In the genomic region with DNA sequence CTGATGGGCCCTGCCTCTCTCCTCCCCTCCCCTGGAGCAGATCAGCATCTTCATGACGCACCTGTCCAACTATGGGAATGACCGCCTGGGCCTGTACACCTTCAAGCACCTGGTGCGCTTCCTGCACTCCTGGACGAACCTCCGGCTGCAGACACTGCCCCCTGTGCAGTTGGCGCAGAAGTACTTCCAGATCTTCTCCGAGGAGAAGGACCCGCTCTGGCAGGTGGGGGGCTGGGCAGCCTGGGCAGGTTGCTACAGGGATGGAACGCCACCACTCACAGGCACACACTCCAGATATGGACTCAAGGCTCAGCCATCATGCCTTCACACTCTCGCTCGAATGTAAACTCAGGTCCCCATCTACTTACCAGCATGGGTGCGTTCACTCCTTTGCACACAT, we compare ENCODE assay signal across 25 cellular contexts. TPM values are rescaled to one million over a fixed set of nuclear protein-coding genes. Genes with fewer than 3 reads are reported as not detected.
DNase-seq lines count a peak whose midpoint lies in the region; ATAC-seq and TF ChIP-seq lines count a peak whose summit lies in the region.
"Had no signal": no experiment of that assay in that cellular context is flagged by ENCODE, and none has a peak within 500 bp of the region (broad histone marks: within the 10 kb centered on the region; RNA-seq: fewer than 3 reads in every experiment).

No MANE protein-coding gene starts in this region.

- H3F3A ChIP-seq in OCI-LY1 (ENCODE audit: insufficient read depth, low read length): no peaks in the 10 kb centered on the region

- TF ChIP-seq POLR2A in right lobe of liver (IDR thresholded peaks at IDR 0.05): no peak

- intact Hi-C loops in right lobe of liver (cut with DNase I): no loop called here

- no peak for ATAC-seq in right lobe of liver
- ATAC-seq: GM23338; K562; natural killer cell; stimulated activated naive CD8-positive, alpha-beta T cell treated with anti-CD3 and anti-CD28 coated beads, Interleukin-15, Interleukin-2, amounts not matched to agents 100 U/mL and 50 U/mL, for 24 hours had no signal

- H3K9ac ChIP-seq in OCI-LY1 (ENCODE audit: low read length): no peak overlapping the region
- no peak overlapping the region for H3K9ac ChIP-seq in stomach smooth muscle (ENCODE audit: low read length in 2 of 2)

- peak overlapping the region; percentile 74 for H3K27ac ChIP-seq in OCI-LY1 (ENCODE audit: low read depth, low read length, poor library complexity, severe bottlenecking)
- peak overlapping the region; percentile 94 to 95 (median 94) for H3K27ac ChIP-seq in right lobe of liver
- peak overlapping the region; percentile 91 for H3K27ac ChIP-seq in stomach smooth muscle (ENCODE audit: low read length)

- no peaks in the 10 kb centered on the region for H3K79me2 ChIP-seq in OCI-LY1 (ENCODE audit: insufficient read depth, low read length)

- peaks cover 48% of the 10 kb centered on the region for H3K36me3 Mint-ChIP-seq in chondrocyte (ENCODE audit: low read depth)
- no peaks in the 10 kb centered on the region for H3K36me3 Mint-ChIP-seq in activated naive CD4-positive, alpha-beta T cell treated with anti-CD3 and anti-CD28 coated beads, Interleukin-2, amount 10 ng/mL, durations not matched to agents 7 days and 5 days
- H3K36me3 Mint-ChIP-seq: CD4-positive, CD25-positive, alpha-beta regulatory T cell; natural killer cell had no signal

- H3K9me2 ChIP-seq in OCI-LY1 (ENCODE audit: low read depth, low read length): no peaks in the 10 kb centered on the region

- no peaks in the 10 kb centered on the region for H3K27me3 Mint-ChIP-seq in chondrocyte (ENCODE audit: low read depth)
- no peaks in the 10 kb centered on the region for H3K27me3 Mint-ChIP-seq in activated naive CD4-positive, alpha-beta T cell treated with anti-CD3 and anti-CD28 coated beads, Interleukin-2, amount 10 ng/mL, durations not matched to agents 7 days and 5 days

- H3K27me3 ChIP-seq in OCI-LY1 (ENCODE audit: insufficient read depth, low read length) (no peaks in the 10 kb centered on the region), right lobe of liver (no peaks in the 10 kb centered on the region), stomach smooth muscle (ENCODE audit: control insufficient read depth in 1 of 2, insufficient read depth in 2 of 2, low read length in 2 of 2) (no peaks in the 10 kb centered on the region)
- H3K27me3 ChIP-seq: ovary, right atrium auricular region had no signal

- 92% methylated on average over 2 of the region's 12 CpGs for WGBS in right lobe of liver (ENCODE audit: insufficient coverage, low coverage, low lambda C conversion rate, missing lambda C conversion rate)

- H2AFZ ChIP-seq in OCI-LY1 (ENCODE audit: low read length): no peak overlapping the region
- H2AFZ ChIP-seq: GM23338 had no signal

- DNase-seq in chondrocyte (ENCODE audit: low spot score) (no peak), right lobe of liver (no peak), NCI-H748 treated with DMSO at 0.1 percent for 48 hours (lab: John Stamatoyannopoulos, UW) (no peak), NCI-H128 (lab: John Stamatoyannopoulos, UW; ENCODE audit: unreplicated experiment) (no peak), cerebellum (ENCODE audit: low spot score) (no peak)
- no peak for DNase-seq in activated naive CD4-positive, alpha-beta T cell treated with anti-CD3 and anti-CD28 coated beads, Interleukin-2, amount 10 ng/mL, durations not matched to agents 7 days and 5 days
- DNase-seq: activated CD4-positive, alpha-beta T cell treated with anti-CD3 and anti-CD28 coated beads for 1 hour; CD4-positive, CD25-positive, alpha-beta regulatory T cell; DMS153; GDM1; midbrain; MM.1S; natural killer cell; NCI-H1436 treated with DMSO at 0.1 percent for 48 hours; NCI-H510A treated with DMSO at 0.1 percent for 48 hours; NK-92 treated with Interleukin-12 subunit alpha and Interleukin-12 subunit beta, amount 100 ng/mL, for 24 hours; ovary; stimulated activated CD4-positive, alpha-beta T cell treated with anti-CD3 and anti-CD28 coated beads, Interleukin-15, amount 100 ng/mL, for 24 hours; stimulated activated naive CD8-positive, alpha-beta T cell treated with anti-CD3 and anti-CD28 coated beads, Interleukin-15, Interleukin-2, amounts not matched to agents 100 U/mL and 50 U/mL, for 24 hours; T-helper 1 cell had no signal

- H3K27ac Mint-ChIP-seq in chondrocyte (ENCODE audit: unreplicated experiment): peak overlapping the region; percentile 96
- no peak overlapping the region for H3K27ac Mint-ChIP-seq in activated naive CD4-positive, alpha-beta T cell treated with anti-CD3 and anti-CD28 coated beads, Interleukin-2, amount 10 ng/mL, durations not matched to agents 7 days and 5 days
- H3K27ac Mint-ChIP-seq: CD4-positive, CD25-positive, alpha-beta regulatory T cell; GM23338; natural killer cell had no signal

- H3K4me3 ChIP-seq in OCI-LY1 (ENCODE audit: low read depth, low read length, poor library complexity, severe bottlenecking): no peak overlapping the region
- H3K4me3 ChIP-seq in right lobe of liver: no peak overlapping the region
- no peak overlapping the region for H3K4me3 ChIP-seq in stomach smooth muscle (ENCODE audit: low read length in 2 of 2)
- H3K4me3 ChIP-seq: GM23338, K562, ovary, right atrium auricular region had no signal

- H3K9me3 Mint-ChIP-seq in chondrocyte (ENCODE audit: low read depth): no peaks in the 10 kb centered on the region
- H3K9me3 Mint-ChIP-seq in activated naive CD4-positive, alpha-beta T cell treated with anti-CD3 and anti-CD28 coated beads, Interleukin-2, amount 10 ng/mL, durations not matched to agents 7 days and 5 days: no peaks in the 10 kb centered on the region
- H3K9me3 Mint-ChIP-seq: natural killer cell had no signal

- peaks cover 60% of the 10 kb centered on the region for H3K4me1 Mint-ChIP-seq in chondrocyte (ENCODE audit: low read depth)
- no peaks in the 10 kb centered on the region for H3K4me1 Mint-ChIP-seq in activated naive CD4-positive, alpha-beta T cell treated with anti-CD3 and anti-CD28 coated beads, Interleukin-2, amount 10 ng/mL, durations not matched to agents 7 days and 5 days
- H3K4me1 Mint-ChIP-seq: CD4-positive, CD25-positive, alpha-beta regulatory T cell; natural killer cell had no signal

- H3K4me2 ChIP-seq in OCI-LY1 (ENCODE audit: low read length): no peak overlapping the region
- H3K4me2 ChIP-seq: GM23338 had no signal

- no peaks in the 10 kb centered on the region for H4K20me1 ChIP-seq in OCI-LY1 (ENCODE audit: insufficient read depth, low read length)

- TF ChIP-seq CTCF in OCI-LY1 (IDR thresholded peaks at IDR 0.05; ENCODE audit: low read length) (no peak), chondrocyte (IDR thresholded peaks at IDR 0.05) (no peak), right lobe of liver (IDR thresholded peaks at IDR 0.05) (no peak)

- CTCF ChIA-PET in activated naive CD4-positive, alpha-beta T cell treated with anti-CD3 and anti-CD28 coated beads, Interleukin-2, amount 10 ng/mL, durations not matched to agents 7 days and 5 days (lab: Charles Lee): no interaction called here

- peaks cover 4% of the 10 kb centered on the region; the same call in 1 of the 2 replicates for H3K36me3 ChIP-seq in OCI-LY1 (ENCODE audit: insufficient read depth, low read length)
- peaks cover 5 to 72% (median 32%) of the 10 kb centered on the region in 4 donors for H3K36me3 ChIP-seq in right lobe of liver
- H3K36me3 ChIP-seq in stomach smooth muscle (ENCODE audit: control insufficient read depth in 2 of 2, insufficient read depth in 2 of 2, low read length in 2 of 2): peaks cover 44 to 46% of the 10 kb centered on the region in 2 donors
- H3K36me3 ChIP-seq: ovary had no signal

- H3K4me1 ChIP-seq in OCI-LY1 (ENCODE audit: insufficient read depth, low read length, severe bottlenecking): peaks cover 15% of the 10 kb centered on the region
- peaks cover 0 to 62% (median 33%) of the 10 kb centered on the region in 4 donors for H3K4me1 ChIP-seq in right lobe of liver
- H3K4me1 ChIP-seq in stomach smooth muscle (ENCODE audit: control insufficient read depth, insufficient read depth, low read length): peaks cover 28% of the 10 kb centered on the region

- H3K9me3 ChIP-seq in OCI-LY1 (ENCODE audit: low read length) (no peaks in the 10 kb centered on the region), right lobe of liver (no peaks in the 10 kb centered on the region), stomach smooth muscle (ENCODE audit: control insufficient read depth in 2 of 2, low read length in 2 of 2) (no peaks in the 10 kb centered on the region)
- H3K9me3 ChIP-seq: ovary, right atrium auricular region had no signal

- no peak overlapping the region for H3K4me3 Mint-ChIP-seq in chondrocyte (ENCODE audit: unreplicated experiment)
- H3K4me3 Mint-ChIP-seq in activated naive CD4-positive, alpha-beta T cell treated with anti-CD3 and anti-CD28 coated beads, Interleukin-2, amount 10 ng/mL, durations not matched to agents 7 days and 5 days: no peak overlapping the region
- H3K4me3 Mint-ChIP-seq: CD4-positive, CD25-positive, alpha-beta regulatory T cell; GM23338; natural killer cell had no signal

RNA-seq across cellular contexts. Expression of a gene that starts 32.1 kb away (rescaled TPM):
- 223 to 229 TPM (median 228 TPM) in 3 replicates for total RNA-seq in chondrocyte
- 10 to 100 TPM; 38.1 to 97.5 (median 76.0) TPM for total RNA-seq in right lobe of liver
- 30.8 TPM for total RNA-seq in cerebellum
